ENCODE assay signal across 8 cellular contexts in genomic region chr20:40689943-40690835, GRCh38. TPM values are rescaled to one million over a fixed set of nuclear protein-coding genes. Genes with fewer than 3 reads are reported as not detected.
DNase-seq lines count a peak whose midpoint lies in the region; ATAC-seq and TF ChIP-seq lines count a peak whose summit lies in the region.

No MANE protein-coding gene starts in this region.

- peak overlapping the region; percentile 69 for H3K4me3 Mint-ChIP-seq in Calu3 (ENCODE audit: low read depth, unreplicated experiment)

- TF ChIP-seq CTCF in Calu3 (IDR thresholded peaks at IDR 0.05; ENCODE audit: unreplicated experiment) (peak; percentile 96), Loucy (conservative IDR thresholded peaks at IDR 0.05; ENCODE audit: low read length) (peak; percentile 84), ascending aorta (IDR thresholded peaks at IDR 0.05) (peak; percentile 83 to 95 (median 94)), prostate gland (IDR thresholded peaks at IDR 0.05) (peak; percentile 88 to 96 (median 92))

- H3K27ac ChIP-seq in ascending aorta, result peak overlapping the region; percentile 95 to 96
- H3K27ac ChIP-seq in right cardiac atrium (ENCODE audit: low read length), result peak overlapping the region; percentile 91
- peak overlapping the region; percentile 94 to 96 for H3K27ac ChIP-seq in prostate gland

- H3F3A ChIP-seq in Loucy (ENCODE audit: low read depth), result 0 out of 2 replicates have a peak, but pooled peaks cover 4% of the 10 kb centered on the region

- TF ChIP-seq POLR2A in prostate gland (IDR thresholded peaks at IDR 0.05), result no peak

- no TSS peak for BruUV-seq in Calu3 (replicated peaks; lab: Mats Ljungman, UMichigan)

- peak; percentile 43 for ATAC-seq in GM21515 (IDR thresholded peaks at IDR 0.05; ENCODE audit: unreplicated experiment)
- peak; percentile 69 to 72 for ATAC-seq in right cardiac atrium

- H3K36me3 ChIP-seq in Loucy (ENCODE audit: insufficient read depth, low read length), result no peaks in the 10 kb centered on the region
- H3K36me3 ChIP-seq in ascending aorta, result no peaks in the 10 kb centered on the region
- H3K36me3 ChIP-seq in prostate gland, result no peaks in the 10 kb centered on the region

- no peak overlapping the region for H3K27ac Mint-ChIP-seq in Calu3 (ENCODE audit: unreplicated experiment)

- CTCF ChIA-PET in Calu3 (lab: Charles Lee), result interaction anchor here (0.6 to 1.7 kb wide), 5 partner anchors 17 to 523 kb away, joined by 3 to 6 read pairs (median 5); no protein-coding TSS in a partner anchor

- no peaks in the 10 kb centered on the region for H4K20me1 ChIP-seq in Loucy (ENCODE audit: insufficient read depth, low read length, poor library complexity, severe bottlenecking)

- H3K27me3 Mint-ChIP-seq in Calu3 (ENCODE audit: unreplicated experiment), result peaks cover 100% of the 10 kb centered on the region

- peak overlapping the region; percentile 82 for H3K9ac ChIP-seq in Loucy (ENCODE audit: low read depth, low read length, poor library complexity, severe bottlenecking)

- H3K36me3 Mint-ChIP-seq in Calu3 (ENCODE audit: insufficient read depth, unreplicated experiment), result peaks cover 17% of the 10 kb centered on the region

- peak overlapping the region; percentile 98 for H2AFZ ChIP-seq in Loucy (ENCODE audit: low read length)

- peaks cover 14% of the 10 kb centered on the region for H3K4me1 ChIP-seq in Loucy (ENCODE audit: insufficient read depth, low read length, poor library complexity, severe bottlenecking)
- H3K4me1 ChIP-seq in ascending aorta, result peaks cover 0 to 8% of the 10 kb centered on the region in 2 donors
- H3K4me1 ChIP-seq in right cardiac atrium (ENCODE audit: control insufficient read depth, insufficient read depth, low read length), result no peaks in the 10 kb centered on the region
- no peaks in the 10 kb centered on the region for H3K4me1 ChIP-seq in prostate gland (replicated peaks)

- DNase-seq in Calu3 (peak; percentile 95), SW480 (ENCODE audit: low spot score) (peak; percentile 91), ascending aorta (ENCODE audit: low spot score in 2 of 2) (peak in 1 of 2 donors; percentile 95), right cardiac atrium (peak; percentile 92 to 98 (median 96)), prostate gland (ENCODE audit: low spot score) (peak; percentile 91), NK-92 (lab: John Stamatoyannopoulos, UW; ENCODE audit: unreplicated experiment) (no peak)

- H3K9me3 ChIP-seq in Loucy (ENCODE audit: insufficient read depth, low read depth, low read length) (no peaks in the 10 kb centered on the region), ascending aorta (no peaks in the 10 kb centered on the region), right cardiac atrium (ENCODE audit: control insufficient read depth, low read length) (no peaks in the 10 kb centered on the region), prostate gland (no peaks in the 10 kb centered on the region)

- H3K9me2 ChIP-seq in Loucy (replicated peaks; ENCODE audit: low read depth, low read length), result no peaks in the 10 kb centered on the region

- peak overlapping the region; percentile 91 for H3K4me2 ChIP-seq in Loucy (ENCODE audit: low read depth, low read length, poor library complexity, severe bottlenecking)

- H3K79me2 ChIP-seq in Loucy (ENCODE audit: insufficient read depth, low read length), result no peaks in the 10 kb centered on the region; the same call in 1 of the 2 replicates

- intact Hi-C loops in Calu3 (cut with micrococcal nuclease; ENCODE audit: unreplicated experiment) (loop anchor here (1.0 to 10.0 kb wide), 4 partner anchors 245 to 1573 kb away; no protein-coding TSS in a partner anchor), ascending aorta (cut with DNase I) (loop anchor here (1.0 to 10.0 kb wide), 9 partner anchors 59 to 530 kb away; partner anchors contain the start of gene PLCG1), right cardiac atrium (cut with DNase I) (loop anchor here in 2 of 4 donors (5.0 to 10.0 kb wide), 3 partner anchors 423 to 805 kb away; no protein-coding TSS in a partner anchor), prostate gland (cut with DNase I) (loop anchor here (5.0 to 10.0 kb wide), 4 partner anchors 425 to 1418 kb away; no protein-coding TSS in a partner anchor)

- H3K4me1 Mint-ChIP-seq in Calu3 (ENCODE audit: low read depth, unreplicated experiment), result peaks cover 6% of the 10 kb centered on the region

- 4% methylated on average over 84 of the region's 84 CpGs for WGBS in right cardiac atrium
- WGBS in prostate gland, result 10% methylated on average over 72 of the region's 84 CpGs

- H3K4me3 ChIP-seq in Loucy (ENCODE audit: low read length, poor library complexity, severe bottlenecking), result peak overlapping the region; percentile 83
- peak overlapping the region; percentile 60 to 79 for H3K4me3 ChIP-seq in ascending aorta
- peak overlapping the region; percentile 61 for H3K4me3 ChIP-seq in right cardiac atrium (ENCODE audit: low read length)
- H3K4me3 ChIP-seq in prostate gland, result peak overlapping the region; percentile 67 to 74

- H3K27me3 ChIP-seq in Loucy (ENCODE audit: insufficient read depth, low read length, poor library complexity, severe bottlenecking), result no peaks in the 10 kb centered on the region
- no peaks in the 10 kb centered on the region for H3K27me3 ChIP-seq in ascending aorta
- no peaks in the 10 kb centered on the region for H3K27me3 ChIP-seq in right cardiac atrium (ENCODE audit: control insufficient read depth, insufficient read depth)
- H3K27me3 ChIP-seq in prostate gland (replicated peaks; ENCODE audit: insufficient read depth), result no peaks in the 10 kb centered on the region

- no peaks in the 10 kb centered on the region for H3K9me3 Mint-ChIP-seq in Calu3 (ENCODE audit: low read depth, unreplicated experiment)

RNA-seq across cellular contexts. Expression of gene MAFB, which starts 1.2 kb away (rescaled TPM):
- total RNA-seq in Calu3 (2022), result 0.10 and 0.17 TPM in 2 replicates
- total RNA-seq in ascending aorta, result 84.6 TPM
- 10 to 100 TPM; 15.1 to 22.8 (median 21.5) TPM for total RNA-seq in right cardiac atrium
- 6.9 TPM for polyA plus RNA-seq in right cardiac atrium
- total RNA-seq in prostate gland, result 10 to 100 TPM; 34.0 to 49.5 TPM

Comparison
In these comparisons a context has a peak if more than half of its experiments do, and no peak if none do; other contexts are left out.
1. RNA of gene MAFB, which starts 1.2 kb away (total RNA-seq): 84.6 TPM in ascending aorta (single experiment), 34.0 to 49.5 TPM in prostate gland and 15.1 to 22.8 TPM in right cardiac atrium; 0.10 to 0.17 TPM in Calu3; every median in the first group is over 10 times any median in the second.
2. Peak in every context shown above with its lines, with median percentiles within 50 percentile points of each other: CTCF ChIP-seq, H3K4me3 ChIP-seq and H3K27ac ChIP-seq.